ENCODE assay signal across 12 cellular contexts in the genomic region with DNA sequence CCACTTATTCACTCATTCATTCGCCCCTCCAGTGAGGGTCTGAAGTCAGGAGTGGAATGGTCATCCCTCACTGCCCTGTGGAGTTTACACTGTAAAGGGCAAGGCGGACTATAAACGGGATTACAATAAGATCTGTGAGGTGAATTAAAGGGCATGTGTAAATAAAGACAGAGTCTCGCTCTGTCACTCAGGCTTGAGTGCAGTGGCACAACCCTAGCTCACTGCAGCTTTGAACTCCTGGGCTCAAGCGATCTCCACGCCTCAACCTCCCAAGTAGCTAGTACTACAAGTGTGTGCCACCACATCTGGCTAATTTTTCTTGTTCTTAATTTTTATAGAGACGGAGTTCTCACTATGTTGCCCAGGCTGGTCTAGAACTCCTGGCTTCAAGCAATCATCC.
"Had no signal": no experiment of that assay in that cellular context is flagged by ENCODE, and none has a peak within 500 bp of the region (broad histone marks: within the 10 kb centered on the region; RNA-seq: fewer than 3 reads in every experiment).

No MANE protein-coding gene starts in this region.

- H3K4me3 Mint-ChIP-seq: mesothelial cell of epicardium; neural crest cell; stimulated activated naive CD8-positive, alpha-beta T cell treated with anti-CD3 and anti-CD28 coated beads, Interleukin-15, Interleukin-2, amounts not matched to agents 100 ng/mL and 50 ng/mL, for 24 hours had no signal

- H3K9me3 Mint-ChIP-seq: mesothelial cell of epicardium; neural crest cell; stimulated activated naive CD8-positive, alpha-beta T cell treated with anti-CD3 and anti-CD28 coated beads, Interleukin-15, Interleukin-2, amounts not matched to agents 100 ng/mL and 50 ng/mL, for 24 hours had no signal

- H3K4me1 ChIP-seq: lower lobe of right lung, psoas muscle, upper lobe of right lung had no signal

- H3K4me3 ChIP-seq: adrenal gland, lower lobe of right lung, psoas muscle, upper lobe of right lung had no signal

- H3K36me3 ChIP-seq: adrenal gland, lower lobe of right lung, upper lobe of right lung had no signal

- DNase-seq: activated CD4-positive, alpha-beta T cell treated with anti-CD3 and anti-CD28 coated beads, Interleukin-2, amount 50 U/mL, for 4 hours; activated CD4-positive, CD25-positive, alpha-beta regulatory T cell treated with anti-CD3 and anti-CD28 coated beads, Interleukin-2, amount 50 U/mL, for 72 hours; activated naive CD4-positive, alpha-beta T cell treated with anti-CD3 and anti-CD28 coated beads, Interleukin-2, amount 50 U/mL, for 16 hours; activated T-cell treated with anti-CD3 and anti-CD28 coated beads for 4 hours; hypothalamus; lower lobe of right lung had no signal

- H3K27ac ChIP-seq: lower lobe of right lung, psoas muscle, upper lobe of right lung had no signal

- H3K27me3 ChIP-seq: adrenal gland, upper lobe of right lung had no signal

- H3K36me3 Mint-ChIP-seq: mesothelial cell of epicardium had no signal

- H3K27ac Mint-ChIP-seq: mesothelial cell of epicardium; stimulated activated naive CD8-positive, alpha-beta T cell treated with anti-CD3 and anti-CD28 coated beads, Interleukin-15, Interleukin-2, amounts not matched to agents 100 ng/mL and 50 ng/mL, for 24 hours had no signal

- H3K9me3 ChIP-seq: adrenal gland, lower lobe of right lung, psoas muscle, upper lobe of right lung had no signal

- H3K4me1 Mint-ChIP-seq: mesothelial cell of epicardium, neural crest cell had no signal

- ATAC-seq: upper lobe of right lung had no signal
